Comparison of ENCODE assay signal across 23 cellular contexts in genomic region chrX:47961830-47962229, GRCh38. TPM values are rescaled to one million over a fixed set of nuclear protein-coding genes. Genes with fewer than 3 reads are reported as not detected.
"Had no signal": no experiment of that assay in that cellular context is flagged by ENCODE, and none has a peak within 500 bp of the region (broad histone marks: within the 10 kb centered on the region; RNA-seq: fewer than 3 reads in every experiment).

No MANE protein-coding gene starts in this region.

RNA-seq across cellular contexts. Expression of gene SPACA5, which starts 45.0 kb away (rescaled TPM):
- total RNA-seq: heart right ventricle; hepatocyte; kidney epithelial cell; left ventricle myocardium inferior; lower leg skin; lung; mesenteric fat pad; mucosa of descending colon; myocyte; natural killer cell treated with Interleukin-12 subunit alpha and Interleukin-12 subunit beta and Interleukin-15 and Interleukin-18, amount 100 ng/mL, for 72 hours; occipital lobe; osteocyte; posterior vena cava; pulmonary artery endothelial cell; renal cortical epithelial cell; right atrium auricular region; right lobe of liver; skeletal muscle tissue; smooth muscle cell; tibial nerve; ureter; uterus had no signal
- polyA plus RNA-seq: heart right ventricle, hepatocyte, lung, neural cell, smooth muscle cell had no signal
